1 cellular context compared by ENCODE assay signal in the genomic region with DNA sequence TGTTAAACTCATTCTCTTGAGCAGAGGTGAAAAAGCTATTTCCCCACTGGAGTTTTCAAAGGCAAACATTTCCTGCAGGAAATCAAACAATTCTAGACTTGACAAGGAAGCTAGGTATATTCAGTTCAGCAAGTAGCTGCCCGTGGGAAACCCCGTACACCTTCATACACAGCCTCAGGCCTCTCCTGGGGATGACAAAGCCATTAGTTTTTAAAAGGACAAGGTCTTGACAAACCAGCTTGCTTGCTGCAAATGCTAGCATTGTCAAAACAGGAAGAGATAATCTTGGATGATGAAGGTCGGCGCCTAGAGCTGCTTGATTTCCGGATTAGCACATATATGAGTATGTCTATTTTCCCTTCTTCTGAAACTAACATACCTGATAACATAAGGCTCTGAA.
TF ChIP-seq lines count a peak whose summit lies in the region.

No MANE protein-coding gene starts in this region.

TF ChIP-seq in H1, 55 proteins besides CTCF, POLR2A, EP300 and RAD21:
- TF ChIP-seq TBP (IDR thresholded peaks at IDR 0.05; ENCODE audit: low read depth, low read length): no peak
- TF ChIP-seq ASH2L (IDR thresholded peaks at IDR 0.05; ENCODE audit: low read length): no peak
- TF ChIP-seq SRF (IDR thresholded peaks at IDR 0.05; ENCODE audit: low read depth, low read length): no peak
- no peak for TF ChIP-seq TEAD4 (IDR thresholded peaks at IDR 0.05; ENCODE audit: low read depth, low read length)
- no peak for TF ChIP-seq YY1 (IDR thresholded peaks at IDR 0.05; ENCODE audit: low read depth, low read length)
- TF ChIP-seq POLR2AphosphoS5 (IDR thresholded peaks at IDR 0.05; ENCODE audit: low read depth, low read length): no peak
- TF ChIP-seq RFX5 (IDR thresholded peaks at IDR 0.05; ENCODE audit: borderline replicate concordance, low read depth, low read length): no peak
- no peak for TF ChIP-seq CHD1 (IDR thresholded peaks at IDR 0.05; ENCODE audit: low read depth, low read length)
- no peak for TF ChIP-seq SIRT6 (IDR thresholded peaks at IDR 0.05; ENCODE audit: low read length)
- TF ChIP-seq CHD2 (IDR thresholded peaks at IDR 0.05; ENCODE audit: low read length): no peak
- no peak for TF ChIP-seq SAP30 (IDR thresholded peaks at IDR 0.05; ENCODE audit: insufficient read depth, insufficient replicate concordance, low read length)
- no peak for TF ChIP-seq TAF7 (optimal IDR thresholded peaks at IDR 0.05; ENCODE audit: borderline replicate concordance, low read depth, low read length)
- no peak for TF ChIP-seq KDM1A (IDR thresholded peaks at IDR 0.05; ENCODE audit: borderline replicate concordance, low read length)
- no peak for TF ChIP-seq SIX5 (IDR thresholded peaks at IDR 0.05; ENCODE audit: low read depth, low read length)
